ENCODE assay signal across 17 cellular contexts in the genomic region with DNA sequence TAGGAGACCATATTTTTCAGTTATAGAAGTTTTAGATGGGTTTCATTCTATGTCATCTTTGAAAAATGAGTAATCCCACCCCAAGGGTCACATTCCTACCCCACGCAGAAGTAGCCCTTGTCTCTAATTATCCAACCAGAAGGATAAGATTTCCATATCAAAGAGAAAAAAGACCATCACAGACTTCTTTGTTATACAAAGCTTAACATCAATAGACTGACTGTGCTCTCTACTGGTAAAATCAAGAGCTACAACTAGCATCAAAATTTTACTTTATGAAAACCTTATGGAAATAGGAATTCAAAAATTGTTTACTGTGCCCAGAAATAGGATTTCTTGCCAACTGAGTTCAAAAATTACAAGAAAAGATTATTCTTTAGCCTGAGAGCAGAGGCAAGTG. TPM values are rescaled to one million over a fixed set of nuclear protein-coding genes. Genes with fewer than 3 reads are reported as not detected.
DNase-seq lines count a peak whose midpoint lies in the region; ATAC-seq, FAIRE-seq and TF ChIP-seq lines count a peak whose summit lies in the region.
"Had no signal": no experiment of that assay in that cellular context is flagged by ENCODE, and none has a peak within 500 bp of the region (broad histone marks: within the 10 kb centered on the region; RNA-seq: fewer than 3 reads in every experiment).

No MANE protein-coding gene starts in this region.

- no peaks in the 10 kb centered on the region for H3K27me3 ChIP-seq in Loucy (ENCODE audit: insufficient read depth, low read length, poor library complexity, severe bottlenecking)
- no peaks in the 10 kb centered on the region for H3K27me3 ChIP-seq in neural cell (ENCODE audit: insufficient read depth, low read depth, low read length)
- H3K27me3 ChIP-seq: right lobe of liver had no signal

- H3K9me3 ChIP-seq in Loucy (ENCODE audit: insufficient read depth, low read depth, low read length), result no peaks in the 10 kb centered on the region
- no peaks in the 10 kb centered on the region for H3K9me3 ChIP-seq in neural cell (ENCODE audit: low read length)
- H3K9me3 ChIP-seq: esophagus squamous epithelium, right lobe of liver had no signal

- H3K9me2 ChIP-seq in Loucy (replicated peaks; ENCODE audit: low read depth, low read length), result no peaks in the 10 kb centered on the region
- H3K9me2 ChIP-seq in neural cell (ENCODE audit: insufficient read depth, low read length), result no peaks in the 10 kb centered on the region

- TF ChIP-seq EP300 in neural cell (conservative IDR thresholded peaks at IDR 0.05; ENCODE audit: poor library complexity, severe bottlenecking), result no peak

- peak; percentile 43 for TF ChIP-seq RAD21 in neural cell (conservative IDR thresholded peaks at IDR 0.05)

- peak; percentile 10 for DNase-seq in DMS114 treated with DMSO at 0.1 percent for 48 hours (lab: John Stamatoyannopoulos, UW; ENCODE audit: unreplicated experiment)
- DNase-seq in stimulated activated CD4-positive, alpha-beta T cell treated with anti-CD3 and anti-CD28 coated beads, Interleukin-2, amount 100 ng/mL, for 24 hours, result no peak
- DNase-seq in AML-193 (lab: John Stamatoyannopoulos, UW), result no peak
- DNase-seq: activated CD8-positive, alpha-beta T cell treated with anti-CD3 and anti-CD28 coated beads, Interleukin-2, amount 10 ng/mL, durations not matched to agents 7 days and 5 days; amygdala; cortex of kidney; esophagus squamous epithelium; NCI-H345; nephron progenitor cell; right lobe of liver; stimulated activated CD4-positive, alpha-beta T cell treated with anti-CD3 and anti-CD28 coated beads, Interleukin-2, amount 100 ng/mL, for 48 hours had no signal

- H2AFZ ChIP-seq in Loucy (ENCODE audit: low read length) (no peak overlapping the region), neural cell (ENCODE audit: low read depth, low read length) (no peak overlapping the region)

- TF ChIP-seq CTCF in Loucy (conservative IDR thresholded peaks at IDR 0.05; ENCODE audit: low read length), result 0 out of 2 replicates have a peak, but pooled peaks have one; percentile 19
- TF ChIP-seq CTCF in neural cell (IDR thresholded peaks at IDR 0.05; ENCODE audit: poor library complexity, severe bottlenecking), result no peak

- H3K4me3 ChIP-seq in Loucy (ENCODE audit: low read length, poor library complexity, severe bottlenecking), result no peak overlapping the region
- no peak overlapping the region for H3K4me3 ChIP-seq in neural cell (ENCODE audit: low read length)
- H3K4me3 ChIP-seq: esophagus squamous epithelium, right lobe of liver had no signal

- ATAC-seq in HG03095 (IDR thresholded peaks at IDR 0.05; ENCODE audit: unreplicated experiment) (no peak), HG02938 (IDR thresholded peaks at IDR 0.05; ENCODE audit: unreplicated experiment) (no peak)
- ATAC-seq: activated CD8-positive, alpha-beta T cell treated with anti-CD3 and anti-CD28 coated beads, Interleukin-2, amount 10 ng/mL, durations not matched to agents 7 days and 5 days; activated T-helper 17 cell treated with anti-CD3 and anti-CD28 coated beads, Interleukin-2, amount 50 U/mL, for 72 hours; right lobe of liver had no signal

- H3F3A ChIP-seq in Loucy (ENCODE audit: low read depth) (no peaks in the 10 kb centered on the region), neural cell (ENCODE audit: insufficient read depth, low read length, poor library complexity, severe bottlenecking) (no peaks in the 10 kb centered on the region)

- H3K4me1 ChIP-seq in Loucy (ENCODE audit: insufficient read depth, low read length, poor library complexity, severe bottlenecking), result no peaks in the 10 kb centered on the region
- H3K4me1 ChIP-seq: right lobe of liver had no signal

- FAIRE-seq in endometrium (lab: Jason Lieb, UNC), result peak; percentile 18

- no peak overlapping the region for H3K27ac ChIP-seq in neural cell (ENCODE audit: low read length)
- H3K27ac ChIP-seq: esophagus squamous epithelium, right lobe of liver had no signal

- H3K4me2 ChIP-seq in Loucy (ENCODE audit: low read depth, low read length, poor library complexity, severe bottlenecking) (no peak overlapping the region), neural cell (ENCODE audit: low read length) (no peak overlapping the region)

- H3K79me2 ChIP-seq in Loucy (ENCODE audit: insufficient read depth, low read length), result no peaks in the 10 kb centered on the region
- H3K79me2 ChIP-seq in neural cell (replicated peaks; ENCODE audit: insufficient read depth, low read length), result no peaks in the 10 kb centered on the region

- H4K20me1 ChIP-seq in Loucy (ENCODE audit: insufficient read depth, low read length, poor library complexity, severe bottlenecking), result no peaks in the 10 kb centered on the region
- no peaks in the 10 kb centered on the region for H4K20me1 ChIP-seq in neural cell (ENCODE audit: insufficient read depth)

- H3K36me3 ChIP-seq in Loucy (ENCODE audit: insufficient read depth, low read length) (no peaks in the 10 kb centered on the region), neural cell (ENCODE audit: insufficient read depth, low read length) (no peaks in the 10 kb centered on the region)
- H3K36me3 ChIP-seq: esophagus squamous epithelium, right lobe of liver had no signal

- H3K9ac ChIP-seq in Loucy (ENCODE audit: low read depth, low read length, poor library complexity, severe bottlenecking), result no peak overlapping the region
- no peak overlapping the region for H3K9ac ChIP-seq in neural cell (ENCODE audit: low read length)

TF ChIP-seq in neural cell, 6 proteins besides CTCF, POLR2A, EP300 and RAD21:
- TF ChIP-seq SMC3 (conservative IDR thresholded peaks at IDR 0.05; ENCODE audit: poor library complexity), result peak; percentile 20
- TF ChIP-seq, protein P1, sequence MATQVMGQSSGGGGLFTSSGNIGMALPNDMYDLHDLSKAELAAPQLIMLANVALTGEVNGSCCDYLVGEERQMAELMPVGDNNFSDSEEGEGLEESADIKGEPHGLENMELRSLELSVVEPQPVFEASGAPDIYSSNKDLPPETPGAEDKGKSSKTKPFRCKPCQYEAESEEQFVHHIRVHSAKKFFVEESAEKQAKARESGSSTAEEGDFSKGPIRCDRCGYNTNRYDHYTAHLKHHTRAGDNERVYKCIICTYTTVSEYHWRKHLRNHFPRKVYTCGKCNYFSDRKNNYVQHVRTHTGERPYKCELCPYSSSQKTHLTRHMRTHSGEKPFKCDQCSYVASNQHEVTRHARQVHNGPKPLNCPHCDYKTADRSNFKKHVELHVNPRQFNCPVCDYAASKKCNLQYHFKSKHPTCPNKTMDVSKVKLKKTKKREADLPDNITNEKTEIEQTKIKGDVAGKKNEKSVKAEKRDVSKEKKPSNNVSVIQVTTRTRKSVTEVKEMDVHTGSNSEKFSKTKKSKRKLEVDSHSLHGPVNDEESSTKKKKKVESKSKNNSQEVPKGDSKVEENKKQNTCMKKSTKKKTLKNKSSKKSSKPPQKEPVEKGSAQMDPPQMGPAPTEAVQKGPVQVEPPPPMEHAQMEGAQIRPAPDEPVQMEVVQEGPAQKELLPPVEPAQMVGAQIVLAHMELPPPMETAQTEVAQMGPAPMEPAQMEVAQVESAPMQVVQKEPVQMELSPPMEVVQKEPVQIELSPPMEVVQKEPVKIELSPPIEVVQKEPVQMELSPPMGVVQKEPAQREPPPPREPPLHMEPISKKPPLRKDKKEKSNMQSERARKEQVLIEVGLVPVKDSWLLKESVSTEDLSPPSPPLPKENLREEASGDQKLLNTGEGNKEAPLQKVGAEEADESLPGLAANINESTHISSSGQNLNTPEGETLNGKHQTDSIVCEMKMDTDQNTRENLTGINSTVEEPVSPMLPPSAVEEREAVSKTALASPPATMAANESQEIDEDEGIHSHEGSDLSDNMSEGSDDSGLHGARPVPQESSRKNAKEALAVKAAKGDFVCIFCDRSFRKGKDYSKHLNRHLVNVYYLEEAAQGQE (IDR thresholded peaks at IDR 0.05; ENCODE audit: borderline replicate concordance), result no peak

RNA-seq across cellular contexts. Expression of a gene that starts 24.9 kb away (rescaled TPM):
- polyA plus RNA-seq in neural cell, result 0.24 TPM in 1 of 2 replicates, not detected in the other
- 0.73 TPM in 1 of 2 replicates, not detected in the other for polyA minus RNA-seq in neural cell

RNA-seq across cellular contexts. Expression of a gene that starts 27.0 kb away (rescaled TPM):
- 45.8 and 63.3 TPM in 2 replicates for polyA plus RNA-seq in neural cell
- polyA minus RNA-seq in neural cell, result 29.0 and 33.5 TPM in 2 replicates

RNA-seq across cellular contexts. Expression of a gene that starts 34.4 kb away (rescaled TPM):
- polyA plus RNA-seq in neural cell, result 0.59 TPM in 1 of 2 replicates, not detected in the other
- not detected in 2 replicates for polyA minus RNA-seq in neural cell
